In genomic region chr1:159994896-159995295, GRCh38 we compare ENCODE assay signal across 32 cellular contexts. TPM values are rescaled to one million over a fixed set of nuclear protein-coding genes. Genes with fewer than 3 reads are reported as not detected.
DNase-seq lines count a peak whose midpoint lies in the region; ATAC-seq, FAIRE-seq and TF ChIP-seq lines count a peak whose summit lies in the region.
"Had no signal": no experiment of that assay in that cellular context is flagged by ENCODE, and none has a peak within 500 bp of the region (broad histone marks: within the 10 kb centered on the region; RNA-seq: fewer than 3 reads in every experiment).

No MANE protein-coding gene starts in this region.

- no peak for FAIRE-seq in astrocyte (lab: Jason Lieb, UNC)
- FAIRE-seq: A204.1, GM12878, GM19239 had no signal

- H3K36me3 Mint-ChIP-seq in activated naive CD8-positive, alpha-beta T cell, result no peaks in the 10 kb centered on the region
- H3K36me3 Mint-ChIP-seq in activated naive CD8-positive, alpha-beta T cell treated with anti-CD3 and anti-CD28 coated beads for 36 hours, result no peaks in the 10 kb centered on the region
- no peaks in the 10 kb centered on the region for H3K36me3 Mint-ChIP-seq in astrocyte (ENCODE audit: low read depth, unreplicated experiment)
- H3K36me3 Mint-ChIP-seq: CD14-positive monocyte; CD4-positive, alpha-beta memory T cell; CD4-positive, CD25-positive, alpha-beta regulatory T cell had no signal

- H3K4me3 ChIP-seq in astrocyte (ENCODE audit: insufficient read depth, low read depth, low read length), result no peak overlapping the region
- H3K4me3 ChIP-seq in fibroblast of the aortic adventitia (ENCODE audit: low read depth, low read length), result no peak overlapping the region
- H3K4me3 ChIP-seq in aorta (ENCODE audit: low read length in 2 of 2), result no peak overlapping the region
- H3K4me3 ChIP-seq in MG63, result no peak overlapping the region
- H3K4me3 ChIP-seq: BLaER1, GM12878 had no signal

- peaks cover 4% of the 10 kb centered on the region for H3K27me3 Mint-ChIP-seq in activated naive CD8-positive, alpha-beta T cell
- H3K27me3 Mint-ChIP-seq in activated naive CD8-positive, alpha-beta T cell treated with anti-CD3 and anti-CD28 coated beads for 36 hours, result peaks cover 12% of the 10 kb centered on the region
- H3K27me3 Mint-ChIP-seq in astrocyte (ENCODE audit: low read depth, unreplicated experiment), result no peaks in the 10 kb centered on the region

- H3K4me1 Mint-ChIP-seq in activated naive CD8-positive, alpha-beta T cell (ENCODE audit: low read depth), result peaks cover 3% of the 10 kb centered on the region
- peaks cover 9% of the 10 kb centered on the region for H3K4me1 Mint-ChIP-seq in activated naive CD8-positive, alpha-beta T cell treated with anti-CD3 and anti-CD28 coated beads for 36 hours
- H3K4me1 Mint-ChIP-seq in astrocyte (ENCODE audit: low read depth, unreplicated experiment), result peaks cover 30% of the 10 kb centered on the region

- H3K79me2 ChIP-seq in astrocyte (ENCODE audit: insufficient read depth, low read length), result no peaks in the 10 kb centered on the region

- no peaks in the 10 kb centered on the region for H4K20me1 ChIP-seq in astrocyte (ENCODE audit: insufficient read depth, low read length)
- H4K20me1 ChIP-seq: BLaER1 had no signal

- no peaks in the 10 kb centered on the region for H3K9me3 Mint-ChIP-seq in activated naive CD8-positive, alpha-beta T cell (ENCODE audit: low read depth)
- H3K9me3 Mint-ChIP-seq in activated naive CD8-positive, alpha-beta T cell treated with anti-CD3 and anti-CD28 coated beads for 36 hours, result no peaks in the 10 kb centered on the region
- no peaks in the 10 kb centered on the region for H3K9me3 Mint-ChIP-seq in astrocyte (ENCODE audit: unreplicated experiment)
- H3K9me3 Mint-ChIP-seq: CD4-positive, alpha-beta memory T cell; CD8-positive, alpha-beta memory T cell had no signal

- no peaks in the 10 kb centered on the region for H3K36me3 ChIP-seq in astrocyte (ENCODE audit: insufficient read depth, low read length)
- no peaks in the 10 kb centered on the region for H3K36me3 ChIP-seq in aorta (ENCODE audit: control insufficient read depth in 1 of 2, insufficient read depth in 2 of 2, low read length in 1 of 2)
- H3K36me3 ChIP-seq in MG63, result no peaks in the 10 kb centered on the region
- H3K36me3 ChIP-seq: BE2C, BLaER1 had no signal

- H3K4me1 ChIP-seq in astrocyte (ENCODE audit: insufficient read depth, low read length), result peaks cover 8% of the 10 kb centered on the region
- no peaks in the 10 kb centered on the region for H3K4me1 ChIP-seq in aorta (ENCODE audit: control insufficient read depth in 1 of 2, insufficient read depth in 2 of 2, low read length in 2 of 2)
- H3K4me1 ChIP-seq: BE2C, BLaER1 had no signal

- intact Hi-C loops in aorta (cut with DNase I), result no loop called here

- H3K4me2 ChIP-seq in astrocyte (ENCODE audit: low read length), result no peak overlapping the region
- H3K4me2 ChIP-seq: BLaER1 had no signal

- H2AFZ ChIP-seq in astrocyte (ENCODE audit: low read depth, low read length), result no peak overlapping the region

- H3K27ac ChIP-seq in astrocyte (ENCODE audit: low read depth, low read length) (no peak overlapping the region), aorta (ENCODE audit: low read depth in 1 of 2, low read length in 2 of 2) (no peak overlapping the region)
- H3K27ac ChIP-seq: BLaER1 had no signal

- no peak for ATAC-seq in aorta (ENCODE audit: low FRiP score)
- ATAC-seq: GM12878 had no signal

- TF ChIP-seq CTCF in astrocyte (IDR thresholded peaks at IDR 0.05; ENCODE audit: insufficient read depth, low read depth, low read length) (no peak), fibroblast of the aortic adventitia (IDR thresholded peaks at IDR 0.05; ENCODE audit: insufficient read depth, low read length) (no peak)

- H3K27ac Mint-ChIP-seq in activated naive CD8-positive, alpha-beta T cell, result peak overlapping the region; percentile 47
- no peak overlapping the region for H3K27ac Mint-ChIP-seq in activated naive CD8-positive, alpha-beta T cell treated with anti-CD3 and anti-CD28 coated beads for 36 hours
- H3K27ac Mint-ChIP-seq in astrocyte (ENCODE audit: unreplicated experiment), result no peak overlapping the region
- H3K27ac Mint-ChIP-seq: CD14-positive monocyte; CD4-positive, alpha-beta memory T cell; CD4-positive, CD25-positive, alpha-beta regulatory T cell; CD8-positive, alpha-beta memory T cell had no signal

- H3K9ac ChIP-seq in astrocyte (ENCODE audit: low read length), result no peak overlapping the region
- H3K9ac ChIP-seq: BLaER1 had no signal

- WGBS in aorta, 2 donors, result 85 to 86% methylated on average over 2 of the region's 2 CpGs

- H3K27me3 ChIP-seq in astrocyte (ENCODE audit: insufficient read depth, low read length) (no peaks in the 10 kb centered on the region), aorta (ENCODE audit: control insufficient read depth in 1 of 2, insufficient read depth in 2 of 2, low read length in 1 of 2) (no peaks in the 10 kb centered on the region), MG63 (no peaks in the 10 kb centered on the region)
- H3K27me3 ChIP-seq: BLaER1 had no signal

- no peak for DNase-seq in activated naive CD8-positive, alpha-beta T cell treated with anti-CD3 and anti-CD28 coated beads for 36 hours
- DNase-seq in NCI-H226, result peak; percentile 45
- DNase-seq in astrocyte (ENCODE audit: low read depth), result peak; percentile 24
- peak; percentile 85 for DNase-seq in fibroblast of the aortic adventitia (ENCODE audit: low read depth)
- DNase-seq in aorta, result no peak
- DNase-seq in cortex of kidney (lab: John Stamatoyannopoulos, UW), result no peak
- no peak for DNase-seq in MG63
- DNase-seq: 8988T; ACHN; BE2C; C1 segment of cervical spinal cord; CD4-positive, alpha-beta memory T cell; CD4-positive, CD25-positive, alpha-beta regulatory T cell; CD8-positive, alpha-beta memory T cell; COR-L47; DMS 273 treated with DMSO at 0.1 percent for 48 hours; DMS153; DMS53; DMS79; DND-41; EL; GDM1 had no signal

- H3K9me3 ChIP-seq in astrocyte (ENCODE audit: insufficient read depth, low read depth, low read length) (no peaks in the 10 kb centered on the region), aorta (ENCODE audit: control insufficient read depth, low read length) (no peaks in the 10 kb centered on the region), MG63 (no peaks in the 10 kb centered on the region)
- H3K9me3 ChIP-seq: BE2C, BLaER1 had no signal

- H3K4me3 Mint-ChIP-seq in activated naive CD8-positive, alpha-beta T cell, result no peak overlapping the region
- H3K4me3 Mint-ChIP-seq in activated naive CD8-positive, alpha-beta T cell treated with anti-CD3 and anti-CD28 coated beads for 36 hours, result no peak overlapping the region
- no peak overlapping the region for H3K4me3 Mint-ChIP-seq in astrocyte (ENCODE audit: unreplicated experiment)
- H3K4me3 Mint-ChIP-seq: CD14-positive monocyte; CD4-positive, alpha-beta memory T cell; CD4-positive, CD25-positive, alpha-beta regulatory T cell; CD8-positive, alpha-beta memory T cell had no signal

RNA-seq across cellular contexts. Expression of gene PIGM, which starts 36.9 kb away (rescaled TPM):
- total RNA-seq in activated naive CD8-positive, alpha-beta T cell treated with anti-CD3 and anti-CD28 coated beads for 36 hours, result 1 to 10 TPM; 4.7 TPM
- total RNA-seq in astrocyte (7.0 and 7.8 TPM in 2 replicates), fibroblast of the aortic adventitia (ENCODE audit: low replicate concordance) (3.3 and 7.7 TPM in 2 replicates), aorta (1 to 10 TPM; 5.3 to 6.7 TPM)
- polyA plus RNA-seq in aorta, result 1 to 10 TPM; 1.3 to 3.6 TPM
- total RNA-seq in MG63 (2014; rRNA removed; shearing (Covaris generic); ENCODE audit: low replicate concordance), result 4.1 and 4.6 TPM in 2 replicates

RNA-seq across cellular contexts. Expression of gene SLAMF9, which starts 40.9 kb away (rescaled TPM):
- not detected for total RNA-seq in activated naive CD8-positive, alpha-beta T cell treated with anti-CD3 and anti-CD28 coated beads for 36 hours
- total RNA-seq in astrocyte (0.43 TPM in 1 of 2 replicates, not detected in the other), fibroblast of the aortic adventitia (ENCODE audit: low replicate concordance) (not detected in 2 replicates), aorta (not detected)
- not detected for polyA plus RNA-seq in aorta
- total RNA-seq in MG63 (2014; rRNA removed; shearing (Covaris generic); ENCODE audit: low replicate concordance), result not detected in 2 replicates
- total RNA-seq: A673; CD4-positive, alpha-beta memory T cell; CD4-positive, CD25-positive, alpha-beta regulatory T cell; CD8-positive, alpha-beta memory T cell; Daoy; G401; GM12878 had no signal
- polyA plus RNA-seq: AG04450; CD14-positive monocyte; CD4-positive, alpha-beta memory T cell; CD4-positive, CD25-positive, alpha-beta regulatory T cell; CD8-positive, alpha-beta memory T cell; GM12878 had no signal

RNA-seq across cellular contexts. Expression of gene IGSF9, which starts 49.5 kb away (rescaled TPM):
- under 1 TPM in 1 of 2 experiments, not detected in 1; 0.08 TPM for total RNA-seq in activated naive CD8-positive, alpha-beta T cell treated with anti-CD3 and anti-CD28 coated beads for 36 hours
- total RNA-seq in astrocyte (0.89 and 2.1 TPM in 2 replicates), fibroblast of the aortic adventitia (ENCODE audit: low replicate concordance) (2.0 TPM in 1 of 2 replicates, not detected in the other), aorta (under 1 TPM in 1 of 2 donors, not detected in 1; 0.30 TPM)
- polyA plus RNA-seq in aorta, result 1 to 10 TPM in 1 of 2 donors, under 1 TPM in 1; 0.05 to 1.0 TPM
- not detected in 2 replicates for total RNA-seq in MG63 (2014; rRNA removed; shearing (Covaris generic); ENCODE audit: low replicate concordance)
- total RNA-seq: CD4-positive, alpha-beta memory T cell; CD4-positive, CD25-positive, alpha-beta regulatory T cell; G401; GM12878 had no signal
- polyA plus RNA-seq: AG04450; CD14-positive monocyte; CD4-positive, alpha-beta memory T cell; CD8-positive, alpha-beta memory T cell had no signal

Comparison
In these comparisons a context has a peak if more than half of its experiments do, and no peak if none do; other contexts are left out.
1. DNase-seq: peak in NCI-H226 (single experiment), astrocyte (single experiment) and fibroblast of the aortic adventitia (single experiment); none in activated naive CD8-positive, alpha-beta T cell treated with anti-CD3 and anti-CD28 coated beads for 36 hours (single experiment), aorta (0 of 2), cortex of kidney (single experiment) and MG63 (single experiment).